ENCODE assay signal across 1 cellular context in the genomic region with DNA sequence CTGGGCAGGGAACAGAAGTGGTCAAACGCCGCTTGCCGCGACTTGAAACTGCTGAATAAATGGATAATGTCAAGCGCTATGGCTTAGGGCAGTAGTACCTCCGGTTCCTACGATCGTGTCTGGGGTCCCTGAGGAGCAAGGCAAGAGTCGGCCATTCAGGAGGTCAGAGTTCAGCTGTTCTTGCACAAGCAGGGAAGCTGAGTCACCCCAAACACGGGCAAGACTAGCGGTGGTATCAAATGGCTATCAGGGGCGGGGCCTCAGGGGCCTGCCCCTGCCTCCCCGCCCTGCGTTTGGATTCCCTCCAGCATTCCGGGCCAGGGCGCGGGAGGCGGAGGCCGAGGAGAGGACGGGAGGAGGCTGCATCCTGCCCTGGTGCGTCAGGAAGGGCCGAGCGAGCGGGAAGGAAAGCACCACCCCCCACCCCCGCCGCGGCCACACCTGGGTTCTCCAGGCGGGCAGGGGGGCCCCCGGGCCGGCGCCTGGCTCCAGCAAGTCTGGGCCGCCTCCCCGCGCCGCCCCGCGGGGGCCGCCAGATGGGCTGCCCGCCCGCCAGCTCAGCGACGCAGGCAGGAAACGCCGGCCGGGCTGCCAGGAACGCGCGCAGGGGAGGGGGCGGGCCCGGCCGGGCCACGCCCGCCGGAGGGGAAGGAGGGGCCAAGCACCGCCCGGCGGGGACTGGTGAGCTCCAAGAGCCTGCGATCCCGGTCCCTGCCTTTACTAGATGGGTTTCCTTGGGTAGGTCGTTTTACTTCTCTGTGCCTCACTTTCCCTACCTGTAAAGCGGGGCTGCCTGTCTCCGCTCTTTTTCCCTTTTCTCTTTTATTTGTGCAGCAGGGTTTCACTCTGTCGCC.
TF ChIP-seq lines count a peak whose summit lies in the region.

No MANE protein-coding gene starts in this region.

TF ChIP-seq in HepG2, 621 proteins besides CTCF, POLR2A, EP300 and RAD21 (continued from another document and continues in another):
- TF ChIP-seq, protein P1, sequence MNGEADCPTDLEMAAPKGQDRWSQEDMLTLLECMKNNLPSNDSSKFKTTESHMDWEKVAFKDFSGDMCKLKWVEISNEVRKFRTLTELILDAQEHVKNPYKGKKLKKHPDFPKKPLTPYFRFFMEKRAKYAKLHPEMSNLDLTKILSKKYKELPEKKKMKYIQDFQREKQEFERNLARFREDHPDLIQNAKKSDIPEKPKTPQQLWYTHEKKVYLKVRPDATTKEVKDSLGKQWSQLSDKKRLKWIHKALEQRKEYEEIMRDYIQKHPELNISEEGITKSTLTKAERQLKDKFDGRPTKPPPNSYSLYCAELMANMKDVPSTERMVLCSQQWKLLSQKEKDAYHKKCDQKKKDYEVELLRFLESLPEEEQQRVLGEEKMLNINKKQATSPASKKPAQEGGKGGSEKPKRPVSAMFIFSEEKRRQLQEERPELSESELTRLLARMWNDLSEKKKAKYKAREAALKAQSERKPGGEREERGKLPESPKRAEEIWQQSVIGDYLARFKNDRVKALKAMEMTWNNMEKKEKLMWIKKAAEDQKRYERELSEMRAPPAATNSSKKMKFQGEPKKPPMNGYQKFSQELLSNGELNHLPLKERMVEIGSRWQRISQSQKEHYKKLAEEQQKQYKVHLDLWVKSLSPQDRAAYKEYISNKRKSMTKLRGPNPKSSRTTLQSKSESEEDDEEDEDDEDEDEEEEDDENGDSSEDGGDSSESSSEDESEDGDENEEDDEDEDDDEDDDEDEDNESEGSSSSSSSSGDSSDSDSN (CRISPR knock-in tag; IDR thresholded peaks at IDR 0.05), result peak; percentile 92
- TF ChIP-seq ZNF788 (CRISPR knock-in tag; IDR thresholded peaks at IDR 0.05; ENCODE audit: borderline replicate concordance) (peak; percentile 95; the same call in 1 of the 2 replicates), ZBTB7B (CRISPR knock-in tag; IDR thresholded peaks at IDR 0.05) (peak; percentile 97), ZNF644 (CRISPR knock-in tag; IDR thresholded peaks at IDR 0.05; ENCODE audit: low read depth) (peak; percentile 73), U2AF2 (IDR thresholded peaks at IDR 0.05; ENCODE audit: low read depth, low read length) (0 out of 2 replicates have a peak, but pooled peaks have one; percentile 42), TP53 (CRISPR knock-in tag; conservative IDR thresholded peaks at IDR 0.05) (peak; percentile 93), MBD4 (IDR thresholded peaks at IDR 0.05; ENCODE audit: borderline replicate concordance, low read length) (0 out of 2 replicates have a peak, but pooled peaks have one; percentile 73), PTBP1 (IDR thresholded peaks at IDR 0.05; ENCODE audit: low read depth, low read length, poor library complexity, severe bottlenecking) (peak; percentile 60), ZNF263 (CRISPR knock-in tag; IDR thresholded peaks at IDR 0.05) (peak; percentile 72), RAD51 (IDR thresholded peaks at IDR 0.05; ENCODE audit: borderline replicate concordance) (no peak), ZNF205 (CRISPR knock-in tag; IDR thresholded peaks at IDR 0.05) (0 out of 2 replicates have a peak, but pooled peaks have one; percentile 83), ARNT (IDR thresholded peaks at IDR 0.05) (no peak), SSRP1 (CRISPR knock-in tag; IDR thresholded peaks at IDR 0.05) (peak; percentile 13; the same call in 1 of the 2 replicates), ZNF10 (CRISPR knock-in tag; IDR thresholded peaks at IDR 0.05; ENCODE audit: borderline replicate concordance, low read depth) (no peak), XBP1 (CRISPR knock-in tag; IDR thresholded peaks at IDR 0.05) (peak; percentile 97), SP5 (CRISPR knock-in tag; IDR thresholded peaks at IDR 0.05; ENCODE audit: borderline replicate concordance, low read depth) (peak; percentile 97), HDAC2 (CRISPR knock-in tag; IDR thresholded peaks at IDR 0.05) (peak; percentile 95)
- TF ChIP-seq, protein P2, sequence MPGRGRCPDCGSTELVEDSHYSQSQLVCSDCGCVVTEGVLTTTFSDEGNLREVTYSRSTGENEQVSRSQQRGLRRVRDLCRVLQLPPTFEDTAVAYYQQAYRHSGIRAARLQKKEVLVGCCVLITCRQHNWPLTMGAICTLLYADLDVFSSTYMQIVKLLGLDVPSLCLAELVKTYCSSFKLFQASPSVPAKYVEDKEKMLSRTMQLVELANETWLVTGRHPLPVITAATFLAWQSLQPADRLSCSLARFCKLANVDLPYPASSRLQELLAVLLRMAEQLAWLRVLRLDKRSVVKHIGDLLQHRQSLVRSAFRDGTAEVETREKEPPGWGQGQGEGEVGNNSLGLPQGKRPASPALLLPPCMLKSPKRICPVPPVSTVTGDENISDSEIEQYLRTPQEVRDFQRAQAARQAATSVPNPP (CRISPR knock-in tag; IDR thresholded peaks at IDR 0.05), result peak; percentile 66
- TF ChIP-seq, protein P3, sequence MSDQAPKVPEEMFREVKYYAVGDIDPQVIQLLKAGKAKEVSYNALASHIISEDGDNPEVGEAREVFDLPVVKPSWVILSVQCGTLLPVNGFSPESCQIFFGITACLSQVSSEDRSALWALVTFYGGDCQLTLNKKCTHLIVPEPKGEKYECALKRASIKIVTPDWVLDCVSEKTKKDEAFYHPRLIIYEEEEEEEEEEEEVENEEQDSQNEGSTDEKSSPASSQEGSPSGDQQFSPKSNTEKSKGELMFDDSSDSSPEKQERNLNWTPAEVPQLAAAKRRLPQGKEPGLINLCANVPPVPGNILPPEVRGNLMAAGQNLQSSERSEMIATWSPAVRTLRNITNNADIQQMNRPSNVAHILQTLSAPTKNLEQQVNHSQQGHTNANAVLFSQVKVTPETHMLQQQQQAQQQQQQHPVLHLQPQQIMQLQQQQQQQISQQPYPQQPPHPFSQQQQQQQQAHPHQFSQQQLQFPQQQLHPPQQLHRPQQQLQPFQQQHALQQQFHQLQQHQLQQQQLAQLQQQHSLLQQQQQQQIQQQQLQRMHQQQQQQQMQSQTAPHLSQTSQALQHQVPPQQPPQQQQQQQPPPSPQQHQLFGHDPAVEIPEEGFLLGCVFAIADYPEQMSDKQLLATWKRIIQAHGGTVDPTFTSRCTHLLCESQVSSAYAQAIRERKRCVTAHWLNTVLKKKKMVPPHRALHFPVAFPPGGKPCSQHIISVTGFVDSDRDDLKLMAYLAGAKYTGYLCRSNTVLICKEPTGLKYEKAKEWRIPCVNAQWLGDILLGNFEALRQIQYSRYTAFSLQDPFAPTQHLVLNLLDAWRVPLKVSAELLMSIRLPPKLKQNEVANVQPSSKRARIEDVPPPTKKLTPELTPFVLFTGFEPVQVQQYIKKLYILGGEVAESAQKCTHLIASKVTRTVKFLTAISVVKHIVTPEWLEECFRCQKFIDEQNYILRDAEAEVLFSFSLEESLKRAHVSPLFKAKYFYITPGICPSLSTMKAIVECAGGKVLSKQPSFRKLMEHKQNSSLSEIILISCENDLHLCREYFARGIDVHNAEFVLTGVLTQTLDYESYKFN (CRISPR knock-in tag; conservative IDR thresholded peaks at IDR 0.05), result peak; percentile 96
- TF ChIP-seq, protein P4, sequence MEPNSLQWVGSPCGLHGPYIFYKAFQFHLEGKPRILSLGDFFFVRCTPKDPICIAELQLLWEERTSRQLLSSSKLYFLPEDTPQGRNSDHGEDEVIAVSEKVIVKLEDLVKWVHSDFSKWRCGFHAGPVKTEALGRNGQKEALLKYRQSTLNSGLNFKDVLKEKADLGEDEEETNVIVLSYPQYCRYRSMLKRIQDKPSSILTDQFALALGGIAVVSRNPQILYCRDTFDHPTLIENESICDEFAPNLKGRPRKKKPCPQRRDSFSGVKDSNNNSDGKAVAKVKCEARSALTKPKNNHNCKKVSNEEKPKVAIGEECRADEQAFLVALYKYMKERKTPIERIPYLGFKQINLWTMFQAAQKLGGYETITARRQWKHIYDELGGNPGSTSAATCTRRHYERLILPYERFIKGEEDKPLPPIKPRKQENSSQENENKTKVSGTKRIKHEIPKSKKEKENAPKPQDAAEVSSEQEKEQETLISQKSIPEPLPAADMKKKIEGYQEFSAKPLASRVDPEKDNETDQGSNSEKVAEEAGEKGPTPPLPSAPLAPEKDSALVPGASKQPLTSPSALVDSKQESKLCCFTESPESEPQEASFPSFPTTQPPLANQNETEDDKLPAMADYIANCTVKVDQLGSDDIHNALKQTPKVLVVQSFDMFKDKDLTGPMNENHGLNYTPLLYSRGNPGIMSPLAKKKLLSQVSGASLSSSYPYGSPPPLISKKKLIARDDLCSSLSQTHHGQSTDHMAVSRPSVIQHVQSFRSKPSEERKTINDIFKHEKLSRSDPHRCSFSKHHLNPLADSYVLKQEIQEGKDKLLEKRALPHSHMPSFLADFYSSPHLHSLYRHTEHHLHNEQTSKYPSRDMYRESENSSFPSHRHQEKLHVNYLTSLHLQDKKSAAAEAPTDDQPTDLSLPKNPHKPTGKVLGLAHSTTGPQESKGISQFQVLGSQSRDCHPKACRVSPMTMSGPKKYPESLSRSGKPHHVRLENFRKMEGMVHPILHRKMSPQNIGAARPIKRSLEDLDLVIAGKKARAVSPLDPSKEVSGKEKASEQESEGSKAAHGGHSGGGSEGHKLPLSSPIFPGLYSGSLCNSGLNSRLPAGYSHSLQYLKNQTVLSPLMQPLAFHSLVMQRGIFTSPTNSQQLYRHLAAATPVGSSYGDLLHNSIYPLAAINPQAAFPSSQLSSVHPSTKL (CRISPR knock-in tag; IDR thresholded peaks at IDR 0.05), result peak; percentile 93
- TF ChIP-seq, protein P5, sequence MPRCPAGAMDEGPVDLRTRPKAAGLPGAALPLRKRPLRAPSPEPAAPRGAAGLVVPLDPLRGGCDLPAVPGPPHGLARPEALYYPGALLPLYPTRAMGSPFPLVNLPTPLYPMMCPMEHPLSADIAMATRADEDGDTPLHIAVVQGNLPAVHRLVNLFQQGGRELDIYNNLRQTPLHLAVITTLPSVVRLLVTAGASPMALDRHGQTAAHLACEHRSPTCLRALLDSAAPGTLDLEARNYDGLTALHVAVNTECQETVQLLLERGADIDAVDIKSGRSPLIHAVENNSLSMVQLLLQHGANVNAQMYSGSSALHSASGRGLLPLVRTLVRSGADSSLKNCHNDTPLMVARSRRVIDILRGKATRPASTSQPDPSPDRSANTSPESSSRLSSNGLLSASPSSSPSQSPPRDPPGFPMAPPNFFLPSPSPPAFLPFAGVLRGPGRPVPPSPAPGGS (CRISPR knock-in tag; IDR thresholded peaks at IDR 0.05), result peak; percentile 98
- TF ChIP-seq, protein P6, sequence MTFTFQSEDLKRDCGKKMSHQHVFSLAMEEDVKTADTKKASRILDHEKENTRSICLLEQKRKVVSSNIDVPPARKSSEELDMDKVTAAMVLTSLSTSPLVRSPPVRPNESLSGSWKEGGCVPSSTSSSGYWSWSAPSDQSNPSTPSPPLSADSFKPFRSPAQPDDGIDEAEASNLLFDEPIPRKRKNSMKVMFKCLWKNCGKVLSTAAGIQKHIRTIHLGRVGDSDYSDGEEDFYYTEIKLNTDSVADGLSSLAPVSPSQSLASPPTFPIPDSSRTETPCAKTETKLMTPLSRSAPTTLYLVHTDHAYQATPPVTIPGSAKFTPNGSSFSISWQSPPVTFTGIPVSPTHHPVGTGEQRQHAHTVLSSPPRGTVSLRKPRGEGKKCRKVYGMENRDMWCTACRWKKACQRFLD (CRISPR knock-in tag; IDR thresholded peaks at IDR 0.05; ENCODE audit: borderline replicate concordance), result 0 out of 2 replicates have a peak, but pooled peaks have one; percentile 37
- TF ChIP-seq, protein P7, sequence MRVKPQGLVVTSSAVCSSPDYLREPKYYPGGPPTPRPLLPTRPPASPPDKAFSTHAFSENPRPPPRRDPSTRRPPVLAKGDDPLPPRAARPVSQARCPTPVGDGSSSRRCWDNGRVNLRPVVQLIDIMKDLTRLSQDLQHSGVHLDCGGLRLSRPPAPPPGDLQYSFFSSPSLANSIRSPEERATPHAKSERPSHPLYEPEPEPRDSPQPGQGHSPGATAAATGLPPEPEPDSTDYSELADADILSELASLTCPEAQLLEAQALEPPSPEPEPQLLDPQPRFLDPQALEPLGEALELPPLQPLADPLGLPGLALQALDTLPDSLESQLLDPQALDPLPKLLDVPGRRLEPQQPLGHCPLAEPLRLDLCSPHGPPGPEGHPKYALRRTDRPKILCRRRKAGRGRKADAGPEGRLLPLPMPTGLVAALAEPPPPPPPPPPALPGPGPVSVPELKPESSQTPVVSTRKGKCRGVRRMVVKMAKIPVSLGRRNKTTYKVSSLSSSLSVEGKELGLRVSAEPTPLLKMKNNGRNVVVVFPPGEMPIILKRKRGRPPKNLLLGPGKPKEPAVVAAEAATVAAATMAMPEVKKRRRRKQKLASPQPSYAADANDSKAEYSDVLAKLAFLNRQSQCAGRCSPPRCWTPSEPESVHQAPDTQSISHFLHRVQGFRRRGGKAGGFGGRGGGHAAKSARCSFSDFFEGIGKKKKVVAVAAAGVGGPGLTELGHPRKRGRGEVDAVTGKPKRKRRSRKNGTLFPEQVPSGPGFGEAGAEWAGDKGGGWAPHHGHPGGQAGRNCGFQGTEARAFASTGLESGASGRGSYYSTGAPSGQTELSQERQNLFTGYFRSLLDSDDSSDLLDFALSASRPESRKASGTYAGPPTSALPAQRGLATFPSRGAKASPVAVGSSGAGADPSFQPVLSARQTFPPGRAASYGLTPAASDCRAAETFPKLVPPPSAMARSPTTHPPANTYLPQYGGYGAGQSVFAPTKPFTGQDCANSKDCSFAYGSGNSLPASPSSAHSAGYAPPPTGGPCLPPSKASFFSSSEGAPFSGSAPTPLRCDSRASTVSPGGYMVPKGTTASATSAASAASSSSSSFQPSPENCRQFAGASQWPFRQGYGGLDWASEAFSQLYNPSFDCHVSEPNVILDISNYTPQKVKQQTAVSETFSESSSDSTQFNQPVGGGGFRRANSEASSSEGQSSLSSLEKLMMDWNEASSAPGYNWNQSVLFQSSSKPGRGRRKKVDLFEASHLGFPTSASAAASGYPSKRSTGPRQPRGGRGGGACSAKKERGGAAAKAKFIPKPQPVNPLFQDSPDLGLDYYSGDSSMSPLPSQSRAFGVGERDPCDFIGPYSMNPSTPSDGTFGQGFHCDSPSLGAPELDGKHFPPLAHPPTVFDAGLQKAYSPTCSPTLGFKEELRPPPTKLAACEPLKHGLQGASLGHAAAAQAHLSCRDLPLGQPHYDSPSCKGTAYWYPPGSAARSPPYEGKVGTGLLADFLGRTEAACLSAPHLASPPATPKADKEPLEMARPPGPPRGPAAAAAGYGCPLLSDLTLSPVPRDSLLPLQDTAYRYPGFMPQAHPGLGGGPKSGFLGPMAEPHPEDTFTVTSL (CRISPR knock-in tag; IDR thresholded peaks at IDR 0.05; ENCODE audit: borderline replicate concordance), result peak; percentile 92
- TF ChIP-seq, protein P8, sequence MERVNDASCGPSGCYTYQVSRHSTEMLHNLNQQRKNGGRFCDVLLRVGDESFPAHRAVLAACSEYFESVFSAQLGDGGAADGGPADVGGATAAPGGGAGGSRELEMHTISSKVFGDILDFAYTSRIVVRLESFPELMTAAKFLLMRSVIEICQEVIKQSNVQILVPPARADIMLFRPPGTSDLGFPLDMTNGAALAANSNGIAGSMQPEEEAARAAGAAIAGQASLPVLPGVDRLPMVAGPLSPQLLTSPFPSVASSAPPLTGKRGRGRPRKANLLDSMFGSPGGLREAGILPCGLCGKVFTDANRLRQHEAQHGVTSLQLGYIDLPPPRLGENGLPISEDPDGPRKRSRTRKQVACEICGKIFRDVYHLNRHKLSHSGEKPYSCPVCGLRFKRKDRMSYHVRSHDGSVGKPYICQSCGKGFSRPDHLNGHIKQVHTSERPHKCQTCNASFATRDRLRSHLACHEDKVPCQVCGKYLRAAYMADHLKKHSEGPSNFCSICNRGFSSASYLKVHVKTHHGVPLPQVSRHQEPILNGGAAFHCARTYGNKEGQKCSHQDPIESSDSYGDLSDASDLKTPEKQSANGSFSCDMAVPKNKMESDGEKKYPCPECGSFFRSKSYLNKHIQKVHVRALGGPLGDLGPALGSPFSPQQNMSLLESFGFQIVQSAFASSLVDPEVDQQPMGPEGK (CRISPR knock-in tag; IDR thresholded peaks at IDR 0.05), result peak; percentile 98
- TF ChIP-seq, protein P9, sequence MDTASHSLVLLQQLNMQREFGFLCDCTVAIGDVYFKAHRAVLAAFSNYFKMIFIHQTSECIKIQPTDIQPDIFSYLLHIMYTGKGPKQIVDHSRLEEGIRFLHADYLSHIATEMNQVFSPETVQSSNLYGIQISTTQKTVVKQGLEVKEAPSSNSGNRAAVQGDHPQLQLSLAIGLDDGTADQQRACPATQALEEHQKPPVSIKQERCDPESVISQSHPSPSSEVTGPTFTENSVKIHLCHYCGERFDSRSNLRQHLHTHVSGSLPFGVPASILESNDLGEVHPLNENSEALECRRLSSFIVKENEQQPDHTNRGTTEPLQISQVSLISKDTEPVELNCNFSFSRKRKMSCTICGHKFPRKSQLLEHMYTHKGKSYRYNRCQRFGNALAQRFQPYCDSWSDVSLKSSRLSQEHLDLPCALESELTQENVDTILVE (CRISPR knock-in tag; IDR thresholded peaks at IDR 0.05), result peak; percentile 96
